ENCODE assay signal across 8 cellular contexts in genomic region chr1:226939439-226940028, GRCh38. TPM values are rescaled to one million over a fixed set of nuclear protein-coding genes. Genes with fewer than 3 reads are reported as not detected.
DNase-seq lines count a peak whose midpoint lies in the region; ATAC-seq, FAIRE-seq and TF ChIP-seq lines count a peak whose summit lies in the region.

No MANE protein-coding gene starts in this region.

- H3K27me3 ChIP-seq in RWPE2 (ENCODE audit: insufficient read depth, poor library complexity, severe bottlenecking) (no peaks in the 10 kb centered on the region), smooth muscle cell (ENCODE audit: low read depth) (no peaks in the 10 kb centered on the region)

- peaks cover 5% of the 10 kb centered on the region for H3F3A ChIP-seq in smooth muscle cell (ENCODE audit: low read depth)

- no peaks in the 10 kb centered on the region for H3K4me1 ChIP-seq in RWPE2 (ENCODE audit: insufficient read depth, poor library complexity, severe bottlenecking)
- peaks cover 7% of the 10 kb centered on the region for H3K4me1 ChIP-seq in smooth muscle cell (ENCODE audit: low read depth)

- peak; percentile 71 for DNase-seq in GDM1 (lab: John Stamatoyannopoulos, UW)
- DNase-seq in HTR-8/SVneo (ENCODE audit: insufficient read length, low spot score) = peak; percentile 48
- no peak for DNase-seq in RWPE2 (ENCODE audit: low spot score)
- no peak for DNase-seq in astrocyte of the spinal cord (ENCODE audit: low read depth, low spot score)
- peak; percentile 64 for DNase-seq in iPS-NIHi11 (ENCODE audit: low spot score)
- DNase-seq in smooth muscle cell (lab: John Stamatoyannopoulos, UW; ENCODE audit: unreplicated experiment) = no peak
- no peak for DNase-seq in COLO829 (ENCODE audit: low spot score)

- WGBS in smooth muscle cell (ENCODE audit: low lambda C conversion rate) = under 1% methylated on average over 48 of the region's 51 CpGs

- H3K4me3 ChIP-seq in RWPE2 (ENCODE audit: severe bottlenecking) (peak overlapping the region; percentile 46), astrocyte of the spinal cord (ENCODE audit: low read depth, low read length) (peak overlapping the region; percentile 59), smooth muscle cell (peak overlapping the region; percentile 59)

- peak overlapping the region; percentile 98 for H2AFZ ChIP-seq in smooth muscle cell (ENCODE audit: low read depth)

- peak; percentile 37 for ATAC-seq in GM21515 (IDR thresholded peaks at IDR 0.05; ENCODE audit: unreplicated experiment)
- ATAC-seq in RWPE2 (ENCODE audit: low read depth) = peak; percentile 19

- no peaks in the 10 kb centered on the region for H3K36me3 ChIP-seq in RWPE2 (ENCODE audit: low read depth)
- no peaks in the 10 kb centered on the region for H3K36me3 ChIP-seq in smooth muscle cell (ENCODE audit: low read depth)

- H3K27ac ChIP-seq in RWPE2 (ENCODE audit: poor library complexity, severe bottlenecking) (peak overlapping the region; percentile 74), smooth muscle cell (ENCODE audit: low read depth) (peak overlapping the region; percentile 76)

- in situ Hi-C loops in astrocyte of the spinal cord (cut with HindIII; ENCODE audit: low sequenced_read_pairs) = no loop called here

- no peaks in the 10 kb centered on the region for H3K9me3 ChIP-seq in RWPE2 (ENCODE audit: severe bottlenecking)
- no peaks in the 10 kb centered on the region for H3K9me3 ChIP-seq in smooth muscle cell (replicated peaks; ENCODE audit: low read depth)

- H4K20me1 ChIP-seq in smooth muscle cell (ENCODE audit: low read depth) = no peaks in the 10 kb centered on the region

- H3K9ac ChIP-seq in smooth muscle cell (ENCODE audit: low read depth) = peak overlapping the region; percentile 58

- peak overlapping the region; percentile 92 for H3K4me2 ChIP-seq in smooth muscle cell

- no peak for FAIRE-seq in HTR-8/SVneo (lab: Jason Lieb, UNC)

- no peaks in the 10 kb centered on the region for H3K79me2 ChIP-seq in smooth muscle cell (ENCODE audit: low read depth)

- no peak for TF ChIP-seq CTCF in RWPE2 (IDR thresholded peaks at IDR 0.05; ENCODE audit: poor library complexity, severe bottlenecking)
- no peak for TF ChIP-seq CTCF in astrocyte of the spinal cord (IDR thresholded peaks at IDR 0.05; ENCODE audit: low read depth, low read length)
- no peak for TF ChIP-seq CTCF in smooth muscle cell (IDR thresholded peaks at IDR 0.05; ENCODE audit: borderline replicate concordance, insufficient read depth, poor library complexity, severe bottlenecking)

RNA-seq across cellular contexts. Expression of gene COQ8A, which starts 0.6 kb away (rescaled TPM):
- 3.1 and 3.4 TPM in 2 replicates for total RNA-seq in smooth muscle cell
- polyA plus RNA-seq in smooth muscle cell = 3.4 and 4.2 TPM in 2 replicates

Comparison
In these comparisons a context has a peak if more than half of its experiments do, and no peak if none do; other contexts are left out.
1. DNase-seq: peak in GDM1 (single experiment), HTR-8/SVneo (single experiment) and iPS-NIHi11 (single experiment); none in RWPE2 (single experiment), astrocyte of the spinal cord (single experiment), smooth muscle cell (single experiment) and COLO829 (single experiment).
2. Peak in every context shown above with its lines, with median percentiles within 50 percentile points of each other: H3K4me3 ChIP-seq.